Comparison of ENCODE assay signal across 26 cellular contexts in the genomic region with DNA sequence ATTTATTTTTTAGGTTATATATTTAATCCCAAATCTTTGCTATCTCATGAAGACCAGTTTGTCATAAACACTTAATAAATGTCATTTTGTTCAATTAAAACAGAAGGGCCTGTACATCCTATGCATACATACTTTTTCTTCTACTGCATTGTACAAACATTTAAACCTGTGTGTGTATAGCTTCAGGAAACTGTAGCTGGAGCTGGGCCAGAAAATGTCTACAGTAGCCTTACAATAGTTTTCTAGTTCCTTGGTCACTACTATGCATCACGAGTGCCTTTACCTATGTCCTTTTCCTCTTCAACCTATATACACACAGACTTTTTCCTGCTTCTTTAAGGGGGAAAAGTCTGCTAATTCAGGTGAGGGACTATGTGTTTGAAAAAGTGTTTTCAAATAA.
DNase-seq lines count a peak whose midpoint lies in the region; ATAC-seq, FAIRE-seq and TF ChIP-seq lines count a peak whose summit lies in the region.
"Had no signal": no experiment of that assay in that cellular context is flagged by ENCODE, and none has a peak within 500 bp of the region (broad histone marks: within the 10 kb centered on the region; RNA-seq: fewer than 3 reads in every experiment).

No MANE protein-coding gene starts in this region.

- H3K18ac ChIP-seq in mesendoderm (ENCODE audit: low read length) = no peak overlapping the region

- POLR2A ChIA-PET in A549 (lab: Yijun Ruan, JAX) = no interaction called here
- POLR2A ChIA-PET in endothelial cell of umbilical vein (lab: Charles Lee) = no interaction called here

- H3K4ac ChIP-seq in mesendoderm (ENCODE audit: low read depth, low read length) = no peak overlapping the region

- H3K4me1 ChIP-seq in A549 (no peaks in the 10 kb centered on the region), endothelial cell of umbilical vein (ENCODE audit: control insufficient read depth, extremely low read depth, insufficient read depth, low read length) (no peaks in the 10 kb centered on the region), mesendoderm (ENCODE audit: control insufficient read depth, low read depth, low read length) (no peaks in the 10 kb centered on the region)
- H3K4me1 ChIP-seq: BE2C; BLaER1 treated with 17β-estradiol and CSF1 and Interleukin-3, amounts not matched to agents 10 nM and 100 nM; HAP-1 had no signal

- H3K56ac ChIP-seq in mesendoderm (ENCODE audit: low read length) = no peak overlapping the region

- H2AK5ac ChIP-seq in mesendoderm (ENCODE audit: low read length) = no peak overlapping the region

- H3K36me3 ChIP-seq in endothelial cell of umbilical vein (ENCODE audit: control insufficient read depth in 2 of 2, extremely low read depth in 1 of 2, insufficient read depth in 2 of 2, low read length in 2 of 2) = no peaks in the 10 kb centered on the region
- no peaks in the 10 kb centered on the region for H3K36me3 ChIP-seq in mesendoderm (ENCODE audit: control insufficient read depth, insufficient read depth, low read length)
- H3K36me3 ChIP-seq: BE2C, HAP-1 had no signal

- no peak for TF ChIP-seq RAD21 in A549 (conservative IDR thresholded peaks at IDR 0.05 in 1 of 2, IDR thresholded peaks at IDR 0.05 in 1 of 2)

- no peak for TF ChIP-seq EP300 in A549 (IDR thresholded peaks at IDR 0.05)

- TF ChIP-seq POLR2A in A549 (IDR thresholded peaks at IDR 0.05; ENCODE audit: low read length) (no peak), endothelial cell of umbilical vein (IDR thresholded peaks at IDR 0.05; ENCODE audit: low read depth, low read length) (no peak)

- CTCF ChIA-PET in A549 (lab: Yijun Ruan, JAX) (interaction anchor here (1.3 kb wide), 1 partner anchor 917 kb away, joined by 3 read pairs; no protein-coding TSS in a partner anchor), endothelial cell of umbilical vein (lab: Charles Lee) (no interaction called here)

- H3K27ac ChIP-seq in A549 (no peak overlapping the region), endothelial cell of umbilical vein (ENCODE audit: insufficient read depth, low read depth, low read length) (no peak overlapping the region), mesendoderm (ENCODE audit: low read depth, low read length) (no peak overlapping the region)
- H3K27ac ChIP-seq: 22Rv1; BLaER1 treated with 17β-estradiol and CSF1 and Interleukin-3, amounts not matched to agents 10 nM and 100 nM had no signal

- H3K4me3 ChIP-seq in A549 (no peak overlapping the region), endothelial cell of umbilical vein (replicated peaks in 1 of 3; ENCODE audit: insufficient read depth in 1 of 3, low read depth in 1 of 3, low read length in 3 of 3) (no peak overlapping the region), mesendoderm (ENCODE audit: low read length) (no peak overlapping the region)
- H3K4me3 ChIP-seq: BLaER1 treated with 17β-estradiol and CSF1 and Interleukin-3, amounts not matched to agents 10 nM and 100 nM; HAP-1 had no signal

- no peak for ATAC-seq in A549
- no peak for ATAC-seq in HG02870 (IDR thresholded peaks at IDR 0.05; ENCODE audit: unreplicated experiment)

- no TSS peak for BruUV-seq in endothelial cell of umbilical vein (replicated peaks; lab: Mats Ljungman, UMichigan)

- no peak overlapping the region for H2BK5ac ChIP-seq in mesendoderm (ENCODE audit: low read length)

- H4K20me1 ChIP-seq in endothelial cell of umbilical vein (replicated peaks; ENCODE audit: control insufficient read depth, extremely low read depth, insufficient read depth, low read length) = no peaks in the 10 kb centered on the region
- H4K20me1 ChIP-seq: BLaER1 treated with 17β-estradiol and CSF1 and Interleukin-3, amounts not matched to agents 10 nM and 100 nM had no signal

- H3K27me3 ChIP-seq in endothelial cell of umbilical vein (ENCODE audit: control insufficient read depth in 2 of 2, insufficient read depth in 2 of 2, low read length in 2 of 2) = no peaks in the 10 kb centered on the region
- H3K27me3 ChIP-seq in mesendoderm (ENCODE audit: insufficient read depth, low read length, poor library complexity) = no peaks in the 10 kb centered on the region
- H3K27me3 ChIP-seq: BE2C; BLaER1 treated with 17β-estradiol and CSF1 and Interleukin-3, amounts not matched to agents 10 nM and 100 nM had no signal

- H3K4me2 ChIP-seq in A549 (no peak overlapping the region), endothelial cell of umbilical vein (ENCODE audit: insufficient read depth, low read length) (no peak overlapping the region), mesendoderm (ENCODE audit: low read length) (no peak overlapping the region)
- H3K4me2 ChIP-seq: BLaER1 treated with 17β-estradiol and CSF1 and Interleukin-3, amounts not matched to agents 10 nM and 100 nM had no signal

- FAIRE-seq in A549 (lab: Jason Lieb, UNC) (peak; percentile 23), endothelial cell of umbilical vein (lab: Jason Lieb, UNC) (no peak)
- FAIRE-seq: A204.1, GM12891, GM18507, H54 had no signal

- H4K5ac ChIP-seq in mesendoderm (ENCODE audit: low read length) = no peak overlapping the region

- no peak overlapping the region for H3K9ac ChIP-seq in endothelial cell of umbilical vein (replicated peaks; ENCODE audit: extremely low read depth, insufficient read depth, low read length)
- H3K9ac ChIP-seq in mesendoderm (ENCODE audit: low read length) = no peak overlapping the region
- H3K9ac ChIP-seq: BLaER1 treated with 17β-estradiol and CSF1 and Interleukin-3, amounts not matched to agents 10 nM and 100 nM had no signal

- DNase-seq in NCI-H146 (lab: John Stamatoyannopoulos, UW) (peak; percentile 37), NCI-H146 treated with DMSO at 0.1 percent for 48 hours (lab: John Stamatoyannopoulos, UW; ENCODE audit: unreplicated experiment) (no peak), A549 (ENCODE audit: low read depth in 1 of 2, low spot score in 1 of 2) (no peak), NCI-H69 (lab: John Stamatoyannopoulos, UW) (peak; percentile 72), endothelial cell of umbilical vein (ENCODE audit: low read depth, low spot score) (peak; percentile 31), activated T-cell treated with anti-CD3 and anti-CD28 coated beads for 4 hours (no peak), mesendoderm (no peak)
- DNase-seq: ACHN; AML-193; BE2C; Calu3; CD4-positive, alpha-beta T cell; CD8-positive, alpha-beta memory T cell; DMS53; DMS79 treated with DMSO at 0.1 percent for 48 hours; GF-D8; GOT3; HFFc6 had no signal

- TF ChIP-seq CTCF in A549 (IDR thresholded peaks at IDR 0.05) (no peak), endothelial cell of umbilical vein (IDR thresholded peaks at IDR 0.05; ENCODE audit: extremely low read depth in 1 of 2, insufficient read depth in 1 of 2, low read depth in 1 of 2, low read length in 2 of 2) (no peak)

- H3K9me1 ChIP-seq in endothelial cell of umbilical vein (replicated peaks; ENCODE audit: control insufficient read depth, extremely low read depth, insufficient read depth, low read length) = no peaks in the 10 kb centered on the region

- H3K9me3 ChIP-seq in A549 = no peaks in the 10 kb centered on the region
- H3K9me3 ChIP-seq in endothelial cell of umbilical vein (replicated peaks; ENCODE audit: control insufficient read depth, insufficient read depth, low read length) = no peaks in the 10 kb centered on the region
- H3K9me3 ChIP-seq: BE2C, HAP-1 had no signal

- H3K79me2 ChIP-seq in endothelial cell of umbilical vein (ENCODE audit: control insufficient read depth, insufficient read depth, low read length) (no peaks in the 10 kb centered on the region), mesendoderm (ENCODE audit: control insufficient read depth, insufficient read depth, low read length) (no peaks in the 10 kb centered on the region)

- no peaks in the 10 kb centered on the region for H3K79me1 ChIP-seq in mesendoderm (ENCODE audit: low read length)

- no peak overlapping the region for H2BK120ac ChIP-seq in mesendoderm (ENCODE audit: low read depth, low read length)

- no peak overlapping the region for H3K23ac ChIP-seq in mesendoderm (ENCODE audit: low read length)

- WGBS in A549 (ENCODE audit: missing lambda C conversion rate) = 73% methylated on average over 1 of the region's 1 CpG
- no CpG with 5 or more reads among the region's 1 CpG for WGBS in mesendoderm (ENCODE audit: extremely low coverage, insufficient coverage, low lambda C conversion rate)

- intact Hi-C loops in endothelial cell of umbilical vein (cut with micrococcal nuclease) = no loop called here

- H4K8ac ChIP-seq in mesendoderm (ENCODE audit: low read depth, low read length) = no peak overlapping the region

- no peak overlapping the region for H2BK15ac ChIP-seq in mesendoderm (replicated peaks; ENCODE audit: low read depth)

- dilution Hi-C loops in endothelial cell of umbilical vein (cut with MboI; ENCODE audit: extremely low pct_ligation_motif_present, low sequenced_read_pairs) = no loop called here

- H2AFZ ChIP-seq in endothelial cell of umbilical vein (ENCODE audit: low read depth, low read length) = no peak overlapping the region

TF ChIP-seq in A549, 52 proteins besides CTCF, POLR2A, EP300 and RAD21 (continues in another document):
- TF ChIP-seq CHD2 (IDR thresholded peaks at IDR 0.05; ENCODE audit: low read length, partially characterized antibody) = no peak
- TF ChIP-seq RCOR1 (IDR thresholded peaks at IDR 0.05; ENCODE audit: low read depth, low read length) = no peak
- TF ChIP-seq, protein P1, sequence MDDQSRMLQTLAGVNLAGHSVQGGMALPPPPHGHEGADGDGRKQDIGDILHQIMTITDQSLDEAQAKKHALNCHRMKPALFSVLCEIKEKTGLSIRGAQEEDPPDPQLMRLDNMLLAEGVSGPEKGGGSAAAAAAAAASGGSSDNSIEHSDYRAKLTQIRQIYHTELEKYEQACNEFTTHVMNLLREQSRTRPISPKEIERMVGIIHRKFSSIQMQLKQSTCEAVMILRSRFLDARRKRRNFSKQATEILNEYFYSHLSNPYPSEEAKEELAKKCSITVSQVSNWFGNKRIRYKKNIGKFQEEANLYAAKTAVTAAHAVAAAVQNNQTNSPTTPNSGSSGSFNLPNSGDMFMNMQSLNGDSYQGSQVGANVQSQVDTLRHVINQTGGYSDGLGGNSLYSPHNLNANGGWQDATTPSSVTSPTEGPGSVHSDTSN (IDR thresholded peaks at IDR 0.05) = no peak
- no peak for TF ChIP-seq SREBF2 (IDR thresholded peaks at IDR 0.05)
- no peak for TF ChIP-seq JUN (IDR thresholded peaks at IDR 0.05)

TF ChIP-seq in endothelial cell of umbilical vein, 7 proteins besides CTCF, POLR2A, EP300 and RAD21:
- no peak for TF ChIP-seq EZH2 (IDR thresholded peaks at IDR 0.05; ENCODE audit: borderline replicate concordance, low read depth, low read length, severe bottlenecking)
- TF ChIP-seq POLR2AphosphoS5 (IDR thresholded peaks at IDR 0.05; ENCODE audit: insufficient read depth, low read depth, low read length) = no peak
- TF ChIP-seq JUN (IDR thresholded peaks at IDR 0.05; ENCODE audit: borderline replicate concordance, insufficient read depth, insufficient read length, low read depth) = no peak
- TF ChIP-seq GATA2 (IDR thresholded peaks at IDR 0.05; ENCODE audit: insufficient read depth, insufficient read length, low read depth, low read length) = no peak
- TF ChIP-seq, protein P2, sequence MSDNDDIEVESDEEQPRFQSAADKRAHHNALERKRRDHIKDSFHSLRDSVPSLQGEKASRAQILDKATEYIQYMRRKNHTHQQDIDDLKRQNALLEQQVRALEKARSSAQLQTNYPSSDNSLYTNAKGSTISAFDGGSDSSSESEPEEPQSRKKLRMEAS (IDR thresholded peaks at IDR 0.05; ENCODE audit: insufficient read depth, insufficient read length) = no peak

Comparison
In these comparisons a context has a peak if more than half of its experiments do, and no peak if none do; other contexts are left out.
1. DNase-seq: peak in NCI-H146 (single experiment), NCI-H69 (single experiment) and endothelial cell of umbilical vein (single experiment); none in NCI-H146 treated with DMSO at 0.1 percent for 48 hours (single experiment), A549 (0 of 2), activated T-cell treated with anti-CD3 and anti-CD28 coated beads for 4 hours (single experiment) and mesendoderm (single experiment).